Comparison of ENCODE assay signal across 15 cellular contexts in genomic region chr15:94346272-94346671, GRCh38.
DNase-seq lines count a peak whose midpoint lies in the region; ATAC-seq and TF ChIP-seq lines count a peak whose summit lies in the region.
"Had no signal": no experiment of that assay in that cellular context is flagged by ENCODE, and none has a peak within 500 bp of the region (broad histone marks: within the 10 kb centered on the region; RNA-seq: fewer than 3 reads in every experiment).

No MANE protein-coding gene starts in this region.

- H3K27me3 ChIP-seq in mammary epithelial cell (ENCODE audit: insufficient read depth, low read length) (no peaks in the 10 kb centered on the region), breast epithelium (no peaks in the 10 kb centered on the region), upper lobe of right lung (no peaks in the 10 kb centered on the region)
- H3K27me3 ChIP-seq: colonic mucosa, suprapubic skin had no signal

- TF ChIP-seq CTCF in mammary epithelial cell (conservative IDR thresholded peaks at IDR 0.05 in 1 of 2, IDR thresholded peaks at IDR 0.05 in 1 of 2; ENCODE audit: extremely low read depth in 1 of 2, insufficient read depth in 1 of 2, low read depth in 1 of 2, low read length in 2 of 2), result no peak
- TF ChIP-seq CTCF in breast epithelium (IDR thresholded peaks at IDR 0.05), result no peak
- TF ChIP-seq CTCF in upper lobe of right lung (IDR thresholded peaks at IDR 0.05), result peak; percentile 39
- no peak for TF ChIP-seq CTCF in WTC11 (IDR thresholded peaks at IDR 0.05)

- no peaks in the 10 kb centered on the region for H3K27me3 Mint-ChIP-seq in WTC11 (ENCODE audit: low read depth)
- H3K27me3 Mint-ChIP-seq in activated T-cell treated with anti-CD3 and anti-CD28 coated beads, Interleukin-2, amount 50 U/mL, for 24 hours, result no peaks in the 10 kb centered on the region

- no peaks in the 10 kb centered on the region for H3K4me1 Mint-ChIP-seq in WTC11
- peaks cover 3% of the 10 kb centered on the region for H3K4me1 Mint-ChIP-seq in activated T-cell treated with anti-CD3 and anti-CD28 coated beads, Interleukin-2, amount 50 U/mL, for 24 hours (ENCODE audit: low read depth)

- 60% methylated on average over 4 of the region's 4 CpGs for WGBS in mammary epithelial cell (ENCODE audit: low coverage, missing lambda C conversion rate)

- in situ Hi-C loops in mammary epithelial cell (cut with MboI; ENCODE audit: low sequenced_read_pairs in 2 of 2), result no loop called here

- H3K4me1 ChIP-seq in mammary epithelial cell (ENCODE audit: insufficient read depth, low read length) (no peaks in the 10 kb centered on the region), breast epithelium (no peaks in the 10 kb centered on the region), upper lobe of right lung (no peaks in the 10 kb centered on the region)
- H3K4me1 ChIP-seq: colonic mucosa, heart right ventricle, suprapubic skin had no signal

- no peaks in the 10 kb centered on the region for H3K79me2 ChIP-seq in mammary epithelial cell (ENCODE audit: insufficient read depth, low read length)

- intact Hi-C loops in mammary epithelial cell (cut with micrococcal nuclease), result no loop called here
- intact Hi-C loops in breast epithelium (cut with DNase I; ENCODE audit: low total_unique reads), result no loop called here
- intact Hi-C loops in upper lobe of right lung (cut with DNase I), result no loop called here

- no peak overlapping the region for H3K4me3 Mint-ChIP-seq in WTC11
- H3K4me3 Mint-ChIP-seq in activated T-cell treated with anti-CD3 and anti-CD28 coated beads, Interleukin-2, amount 50 U/mL, for 24 hours, result no peak overlapping the region

- H3K27ac Mint-ChIP-seq in WTC11, result no peak overlapping the region
- no peak overlapping the region for H3K27ac Mint-ChIP-seq in activated T-cell treated with anti-CD3 and anti-CD28 coated beads, Interleukin-2, amount 50 U/mL, for 24 hours

- H4K20me1 ChIP-seq in mammary epithelial cell (ENCODE audit: insufficient read depth, low read length), result no peaks in the 10 kb centered on the region

- H3K4me3 ChIP-seq in mammary epithelial cell (replicated peaks in 1 of 3; ENCODE audit: insufficient read depth in 1 of 3, low read depth in 2 of 3, low read length in 3 of 3) (no peak overlapping the region), breast epithelium (no peak overlapping the region), upper lobe of right lung (no peak overlapping the region)
- H3K4me3 ChIP-seq: colonic mucosa, heart right ventricle, suprapubic skin had no signal

- H2AFZ ChIP-seq in mammary epithelial cell (ENCODE audit: low read depth, low read length), result peak overlapping the region; percentile 33

- H3K9ac ChIP-seq in mammary epithelial cell (ENCODE audit: insufficient read depth, low read length), result no peak overlapping the region

- dilution Hi-C loops in mammary epithelial cell (cut with HindIII; ENCODE audit: low sequenced_read_pairs), result no loop called here

- TF ChIP-seq POLR2A in breast epithelium (IDR thresholded peaks at IDR 0.05), result no peak

- peaks cover 14% of the 10 kb centered on the region for H3K36me3 Mint-ChIP-seq in WTC11
- peaks cover 34% of the 10 kb centered on the region for H3K36me3 Mint-ChIP-seq in activated T-cell treated with anti-CD3 and anti-CD28 coated beads, Interleukin-2, amount 50 U/mL, for 24 hours (ENCODE audit: low read depth)

- H3K27ac ChIP-seq in mammary epithelial cell (ENCODE audit: insufficient read depth, low read depth, low read length) (no peak overlapping the region), breast epithelium (no peak overlapping the region), upper lobe of right lung (no peak overlapping the region)
- H3K27ac ChIP-seq: colonic mucosa, heart right ventricle, suprapubic skin had no signal

- CTCF ChIA-PET in mammary epithelial cell (lab: Charles Lee; ENCODE audit: low non-redundant PET), result no interaction called here
- CTCF ChIA-PET in WTC11 (lab: Charles Lee), result no interaction called here

- H3K9me3 ChIP-seq in mammary epithelial cell (replicated peaks; ENCODE audit: insufficient read depth, low read length) (no peaks in the 10 kb centered on the region), breast epithelium (no peaks in the 10 kb centered on the region), upper lobe of right lung (no peaks in the 10 kb centered on the region)
- H3K9me3 ChIP-seq: colonic mucosa, heart right ventricle, suprapubic skin had no signal

- H3K36me3 ChIP-seq in mammary epithelial cell (ENCODE audit: insufficient read depth, low read length), result no peaks in the 10 kb centered on the region
- no peaks in the 10 kb centered on the region for H3K36me3 ChIP-seq in breast epithelium
- no peaks in the 10 kb centered on the region for H3K36me3 ChIP-seq in upper lobe of right lung
- H3K36me3 ChIP-seq: colonic mucosa had no signal

- no peak overlapping the region for H3K4me2 ChIP-seq in mammary epithelial cell (ENCODE audit: insufficient read depth, low read depth, low read length)

- DNase-seq in mammary epithelial cell (no peak), breast epithelium (ENCODE audit: low spot score in 2 of 2) (no peak), SK-N-DZ (ENCODE audit: low spot score) (peak; percentile 12), hepatic stellate cell (ENCODE audit: low spot score) (peak; percentile 9), upper lobe of right lung (no peak), C1 segment of cervical spinal cord (lab: John Stamatoyannopoulos, UW) (no peak), WTC11 (ENCODE audit: low spot score) (no peak)
- DNase-seq in activated T-cell treated with anti-CD3 and anti-CD28 coated beads, Interleukin-2, amount 50 U/mL, for 24 hours, result no peak
- DNase-seq: activated CD4-positive, alpha-beta T cell treated with anti-CD3 and anti-CD28 coated beads, Interleukin-2, amount 50 U/mL, for 1 hour; colonic mucosa; erythroblast; heart right ventricle; NCI-H1436; RPMI8226 had no signal

- POLR2A ChIA-PET in WTC11 (lab: Charles Lee), result no interaction called here

- no TSS peak for BruUV-seq in mammary epithelial cell (replicated peaks; lab: Mats Ljungman, UMichigan)

- ATAC-seq in upper lobe of right lung (no peak), WTC11 (no peak)
- ATAC-seq: heart right ventricle had no signal

- peaks cover 11% of the 10 kb centered on the region for H3K9me3 Mint-ChIP-seq in WTC11
- no peaks in the 10 kb centered on the region for H3K9me3 Mint-ChIP-seq in activated T-cell treated with anti-CD3 and anti-CD28 coated beads, Interleukin-2, amount 50 U/mL, for 24 hours

TF ChIP-seq in WTC11, 78 proteins besides CTCF, POLR2A, EP300 and RAD21 (continues in another document):
- no peak for TF ChIP-seq ZNF317 (CRISPR knock-in tag; IDR thresholded peaks at IDR 0.05; ENCODE audit: borderline replicate concordance, low read depth)
- no peak for TF ChIP-seq USF1 (CRISPR knock-in tag; IDR thresholded peaks at IDR 0.05)
- no peak for TF ChIP-seq CREM (CRISPR knock-in tag; IDR thresholded peaks at IDR 0.05)
- no peak for TF ChIP-seq ZNF232 (CRISPR knock-in tag; IDR thresholded peaks at IDR 0.05)
- TF ChIP-seq PRRX2 (CRISPR knock-in tag; IDR thresholded peaks at IDR 0.05), result no peak
- TF ChIP-seq TP53 (CRISPR knock-in tag; IDR thresholded peaks at IDR 0.05), result no peak
- TF ChIP-seq AR (CRISPR knock-in tag; IDR thresholded peaks at IDR 0.05), result no peak
- TF ChIP-seq ZNF138 (CRISPR knock-in tag; conservative IDR thresholded peaks at IDR 0.05), result no peak
- no peak for TF ChIP-seq E2F4 (CRISPR knock-in tag; IDR thresholded peaks at IDR 0.05; ENCODE audit: borderline replicate concordance, low read depth)
- no peak for TF ChIP-seq ZNF416 (CRISPR knock-in tag; IDR thresholded peaks at IDR 0.05)
- no peak for TF ChIP-seq ZBTB21 (CRISPR knock-in tag; IDR thresholded peaks at IDR 0.05; ENCODE audit: borderline replicate concordance)

Comparison
In these comparisons a context has a peak if more than half of its experiments do, and no peak if none do; other contexts are left out.
1. DNase-seq: peak in SK-N-DZ (single experiment) and hepatic stellate cell (single experiment); none in mammary epithelial cell (single experiment), breast epithelium (0 of 2), upper lobe of right lung (single experiment), C1 segment of cervical spinal cord (0 of 14), WTC11 (single experiment) and activated T-cell treated with anti-CD3 and anti-CD28 coated beads, Interleukin-2, amount 50 U/mL, for 24 hours (single experiment).